24 cellular contexts compared by ENCODE assay signal in genomic region chr6:50840112-50840813, GRCh38. TPM values are rescaled to one million over a fixed set of nuclear protein-coding genes. Genes with fewer than 3 reads are reported as not detected.
"Had no signal": no experiment of that assay in that cellular context is flagged by ENCODE, and none has a peak within 500 bp of the region (broad histone marks: within the 10 kb centered on the region; RNA-seq: fewer than 3 reads in every experiment).

No MANE protein-coding gene starts in this region.

- H3K4me3 Mint-ChIP-seq: activated CD8-positive, alpha-beta memory T cell treated with anti-CD3 and anti-CD28 coated beads, Interleukin-2, amount 10 ng/mL, durations not matched to agents 7 days and 5 days; activated naive CD8-positive, alpha-beta T cell treated with anti-CD3 and anti-CD28 coated beads, Interleukin-2, amount 50 U/mL, for 24 hours; activated T-cell treated with anti-CD3 and anti-CD28 coated beads, Interleukin-2, amount 50 U/mL, for 24 hours; T-helper 1 cell treated with Interleukin-12 subunit alpha and Interleukin-12 subunit beta and Interleukin-4 antibody, amounts not matched to agents 30 μg/mL and 1 μg/mL, for 36 hours had no signal

- H3K27me3 ChIP-seq: brain microvascular endothelial cell had no signal

- H3K36me3 ChIP-seq: brain microvascular endothelial cell, SJSA1 had no signal

- H3K4me3 ChIP-seq: SJSA1 had no signal

- FAIRE-seq: astrocyte, RCC 7860 had no signal

- H3K27ac ChIP-seq: brain microvascular endothelial cell, SJSA1 had no signal

- DNase-seq: activated CD4-positive, alpha-beta T cell treated with anti-CD3 and anti-CD28 coated beads for 48 hours; activated CD4-positive, alpha-beta T cell treated with anti-CD3 and anti-CD28 coated beads, Interleukin-2, amount 50 U/mL, for 48 hours; activated CD4-positive, CD25-positive, alpha-beta regulatory T cell treated with anti-CD3 and anti-CD28 coated beads, Interleukin-2, amount 50 U/mL, for 72 hours; activated CD8-positive, alpha-beta memory T cell treated with anti-CD3 and anti-CD28 coated beads, Interleukin-2, amount 10 ng/mL, durations not matched to agents 7 days and 5 days; activated effector memory CD4-positive, alpha-beta T cell treated with anti-CD3 and anti-CD28 coated beads, Interleukin-2, amount 50 U/mL, for 16 hours; activated naive CD4-positive, alpha-beta T cell treated with Interleukin-2 at 50 U/mL for 16 hours; activated naive CD8-positive, alpha-beta T cell treated with anti-CD3 and anti-CD28 coated beads, Interleukin-2, amount 50 U/mL, for 24 hours; activated T-cell treated with anti-CD3 and anti-CD28 coated beads, Interleukin-2, amount 50 U/mL, for 24 hours; amniotic stem cell; brain microvascular endothelial cell; caudate nucleus; Kasumi-1; KBM-7; NCI-H1048; NCI-H1417; NCI-H1930; NCI-H510A treated with DMSO at 0.1 percent for 48 hours; PC-3; SHP77 had no signal

- H3K4me1 ChIP-seq: SJSA1 had no signal

- H3K4me1 Mint-ChIP-seq: activated CD8-positive, alpha-beta memory T cell treated with anti-CD3 and anti-CD28 coated beads, Interleukin-2, amount 10 ng/mL, durations not matched to agents 7 days and 5 days; activated naive CD8-positive, alpha-beta T cell treated with anti-CD3 and anti-CD28 coated beads, Interleukin-2, amount 50 U/mL, for 24 hours had no signal

- H3K9me3 Mint-ChIP-seq: T-helper 1 cell treated with Interleukin-12 subunit alpha and Interleukin-12 subunit beta and Interleukin-4 antibody, amounts not matched to agents 30 μg/mL and 1 μg/mL, for 36 hours had no signal

- H3K36me3 Mint-ChIP-seq: activated CD8-positive, alpha-beta memory T cell treated with anti-CD3 and anti-CD28 coated beads, Interleukin-2, amount 10 ng/mL, durations not matched to agents 7 days and 5 days had no signal

- H3K9me3 ChIP-seq: SJSA1 had no signal

- ATAC-seq: activated CD8-positive, alpha-beta memory T cell treated with anti-CD3 and anti-CD28 coated beads, Interleukin-2, amount 10 ng/mL, durations not matched to agents 7 days and 5 days; activated naive CD4-positive, alpha-beta T cell treated with anti-CD3 and anti-CD28 coated beads, Interleukin-2, amount 50 U/mL, for 72 hours; activated naive CD8-positive, alpha-beta T cell treated with anti-CD3 and anti-CD28 coated beads, Interleukin-2, amount 50 U/mL, for 24 hours; PC-3 had no signal

RNA-seq across cellular contexts. Expression of gene TFAP2B, which starts 21.6 kb away (rescaled TPM):
- total RNA-seq: activated CD8-positive, alpha-beta memory T cell treated with anti-CD3 and anti-CD28 coated beads, Interleukin-2, amount 10 ng/mL, durations not matched to agents 7 days and 5 days; activated naive CD4-positive, alpha-beta T cell treated with anti-CD3 and anti-CD28 coated beads, Interleukin-2, amount 50 U/mL, for 72 hours; astrocyte; PC-3; SJSA1 had no signal
